1 cellular context compared by ENCODE assay signal in the genomic region with DNA sequence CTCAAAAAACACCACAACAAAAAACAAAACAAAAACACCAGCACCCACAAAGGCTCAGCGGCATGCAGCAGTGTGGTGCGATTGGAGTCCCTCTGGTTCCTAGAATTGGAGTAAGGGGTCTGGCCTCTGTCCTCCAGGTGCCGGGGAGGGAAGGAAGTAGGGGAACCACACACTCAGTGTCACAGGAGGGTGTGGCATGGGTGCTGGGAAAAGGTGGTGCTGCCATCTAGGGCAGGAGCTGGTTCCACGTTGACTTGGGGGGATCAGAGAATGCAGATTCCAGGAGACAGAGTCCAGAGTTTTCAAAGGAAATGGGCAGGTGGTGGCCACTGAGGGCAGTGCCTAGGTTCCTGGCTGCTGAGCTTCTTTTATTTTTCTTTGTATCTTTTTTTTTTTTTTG.
TF ChIP-seq lines count a peak whose summit lies in the region.

No MANE protein-coding gene starts in this region.

TF ChIP-seq in GM12891, 5 proteins besides CTCF, POLR2A, EP300 and RAD21:
- TF ChIP-seq POLR2AphosphoS5 (IDR thresholded peaks at IDR 0.05; ENCODE audit: low read depth, low read length), result no peak
- TF ChIP-seq SPI1 (IDR thresholded peaks at IDR 0.05; ENCODE audit: low read depth, low read length), result no peak
- no peak for TF ChIP-seq TAF1 (IDR thresholded peaks at IDR 0.05; ENCODE audit: low read depth, low read length)
- no peak for TF ChIP-seq POU2F2 (IDR thresholded peaks at IDR 0.05; ENCODE audit: low read depth, low read length)
- TF ChIP-seq PAX5 (IDR thresholded peaks at IDR 0.05; ENCODE audit: insufficient read depth, low read length, severe bottlenecking), result no peak
